ENCODE assay signal across 8 cellular contexts in genomic region chr7:103573479-103574058, GRCh38.
A peak's percentile ranks its signal among the peaks of the same experiment; 100 is the strongest.
DNase-seq lines count a peak whose midpoint lies in the region; ATAC-seq and TF ChIP-seq lines count a peak whose summit lies in the region.

No MANE protein-coding gene starts in this region.

- H3K4me3 ChIP-seq in GM06990 (replicated peaks; ENCODE audit: low read depth, low read length) (no peak overlapping the region), mucosa of descending colon (no peak overlapping the region), suprapubic skin (no peak overlapping the region), ovary (no peak overlapping the region)

- TF ChIP-seq POLR2A in suprapubic skin (IDR thresholded peaks at IDR 0.05) = no peak
- TF ChIP-seq POLR2A in ovary (IDR thresholded peaks at IDR 0.05) = no peak

- no peak for ATAC-seq in mucosa of descending colon
- no peak for ATAC-seq in stimulated activated effector memory CD8-positive, alpha-beta T cell treated with anti-CD3 and anti-CD28 coated beads, Interleukin-12 subunit alpha, Interleukin-12 subunit beta, amount 100 ng/mL, for 72 hours

- DNase-seq in GM06990 (ENCODE audit: extremely low read depth, insufficient read length) (peak; percentile 6), NCI-H1105 (lab: John Stamatoyannopoulos, UW) (peak; percentile 14), amniotic epithelial cell (ENCODE audit: low read depth) (peak; percentile 25), kidney tubule cell (ENCODE audit: low spot score) (peak; percentile 68), mucosa of descending colon (no peak), suprapubic skin (ENCODE audit: low spot score in 2 of 2) (no peak), ovary (no peak)
- DNase-seq in stimulated activated effector memory CD8-positive, alpha-beta T cell treated with anti-CD3 and anti-CD28 coated beads, Interleukin-12 subunit alpha, Interleukin-12 subunit beta, amount 100 ng/mL, for 72 hours (ENCODE audit: low spot score in 2 of 2) = no peak

- intact Hi-C loops in mucosa of descending colon (cut with DNase I, micrococcal nuclease) (no loop called here), ovary (cut with DNase I) (loop anchor here in 1 of 4 donors (10.0 kb wide), 1 partner anchor 581 kb away; no protein-coding TSS in a partner anchor)

- H3K4me3 Mint-ChIP-seq in stimulated activated effector memory CD8-positive, alpha-beta T cell treated with anti-CD3 and anti-CD28 coated beads, Interleukin-12 subunit alpha, Interleukin-12 subunit beta, amount 100 ng/mL, for 72 hours = no peak overlapping the region

- 44% methylated on average over 3 of the region's 3 CpGs for WGBS in suprapubic skin
- 33 to 40% (median 35%) methylated on average over 3 of the region's 3 CpGs for WGBS in ovary, 3 donors

- no peaks in the 10 kb centered on the region for H3K4me1 Mint-ChIP-seq in stimulated activated effector memory CD8-positive, alpha-beta T cell treated with anti-CD3 and anti-CD28 coated beads, Interleukin-12 subunit alpha, Interleukin-12 subunit beta, amount 100 ng/mL, for 72 hours

- no peaks in the 10 kb centered on the region for H3K9me3 Mint-ChIP-seq in stimulated activated effector memory CD8-positive, alpha-beta T cell treated with anti-CD3 and anti-CD28 coated beads, Interleukin-12 subunit alpha, Interleukin-12 subunit beta, amount 100 ng/mL, for 72 hours

- TF ChIP-seq CTCF in GM06990 (IDR thresholded peaks at IDR 0.05; ENCODE audit: insufficient read depth, low read length, poor library complexity, severe bottlenecking) (peak; percentile 46), mucosa of descending colon (IDR thresholded peaks at IDR 0.05) (no peak), suprapubic skin (IDR thresholded peaks at IDR 0.05) (peak in 1 of 2 donors; percentile 27), ovary (IDR thresholded peaks at IDR 0.05) (no peak)

- TF ChIP-seq EP300 in suprapubic skin (IDR thresholded peaks at IDR 0.05) = no peak
- TF ChIP-seq EP300 in ovary (IDR thresholded peaks at IDR 0.05) = no peak

- H3K36me3 ChIP-seq in GM06990 (ENCODE audit: control insufficient read depth, insufficient read depth, low read length) = no peaks in the 10 kb centered on the region
- H3K36me3 ChIP-seq in mucosa of descending colon (ENCODE audit: low read depth) = no peaks in the 10 kb centered on the region
- H3K36me3 ChIP-seq in suprapubic skin = no peaks in the 10 kb centered on the region
- H3K36me3 ChIP-seq in ovary = no peaks in the 10 kb centered on the region

- H3K27ac ChIP-seq in suprapubic skin = no peak overlapping the region
- H3K27ac ChIP-seq in ovary = no peak overlapping the region

- H3K4me1 ChIP-seq in mucosa of descending colon (ENCODE audit: low read depth) (no peaks in the 10 kb centered on the region), suprapubic skin (no peaks in the 10 kb centered on the region), ovary (ENCODE audit: insufficient read depth) (no peaks in the 10 kb centered on the region)

- no peaks in the 10 kb centered on the region for H3K36me3 Mint-ChIP-seq in stimulated activated effector memory CD8-positive, alpha-beta T cell treated with anti-CD3 and anti-CD28 coated beads, Interleukin-12 subunit alpha, Interleukin-12 subunit beta, amount 100 ng/mL, for 72 hours

- H3K9me3 ChIP-seq in mucosa of descending colon (no peaks in the 10 kb centered on the region), suprapubic skin (no peaks in the 10 kb centered on the region), ovary (no peaks in the 10 kb centered on the region)

- no peaks in the 10 kb centered on the region for H3K27me3 ChIP-seq in GM06990 (replicated peaks; ENCODE audit: control insufficient read depth, insufficient read depth, low read length)
- no peaks in the 10 kb centered on the region for H3K27me3 ChIP-seq in suprapubic skin
- H3K27me3 ChIP-seq in ovary = no peaks in the 10 kb centered on the region

- H3K27ac Mint-ChIP-seq in stimulated activated effector memory CD8-positive, alpha-beta T cell treated with anti-CD3 and anti-CD28 coated beads, Interleukin-12 subunit alpha, Interleukin-12 subunit beta, amount 100 ng/mL, for 72 hours = no peak overlapping the region

Comparison
In these comparisons a context has a peak if more than half of its experiments do, and no peak if none do; other contexts are left out.
1. DNase-seq: peak in GM06990 (single experiment), NCI-H1105 (single experiment), amniotic epithelial cell (single experiment) and kidney tubule cell (single experiment); none in mucosa of descending colon (0 of 3), stimulated activated effector memory CD8-positive, alpha-beta T cell treated with anti-CD3 and anti-CD28 coated beads, Interleukin-12 subunit alpha, Interleukin-12 subunit beta, amount 100 ng/mL, for 72 hours (0 of 2), suprapubic skin (0 of 2) and ovary (0 of 5).